26 cellular contexts compared by ENCODE assay signal in genomic region chr6:7034055-7034454, GRCh38.
"Had no signal": no experiment of that assay in that cellular context is flagged by ENCODE, and none has a peak within 500 bp of the region (broad histone marks: within the 10 kb centered on the region; RNA-seq: fewer than 3 reads in every experiment).

No MANE protein-coding gene starts in this region.

- H3K9ac ChIP-seq: neural progenitor cell had no signal

- H3K27me3 Mint-ChIP-seq: naive B cell; stimulated activated naive CD8-positive, alpha-beta T cell treated with anti-CD3 and anti-CD28 coated beads, Interleukin-15, Interleukin-2, amounts not matched to agents 100 ng/mL and 50 ng/mL, for 24 hours had no signal

- H3K4me1 ChIP-seq: left ventricle myocardium inferior, neural progenitor cell, tibial artery, upper lobe of right lung had no signal

- H3K36me3 ChIP-seq: left ventricle myocardium inferior, neural progenitor cell, neutrophil, ovary, suprapubic skin, thoracic aorta, tibial artery, upper lobe of right lung had no signal

- H3K4me3 ChIP-seq: hepatocyte, left ventricle myocardium inferior, lung, neural progenitor cell, ovary, skin epidermis, suprapubic skin, thoracic aorta, tibial artery, upper lobe of right lung had no signal

- H3K27ac Mint-ChIP-seq: mesothelial cell of epicardium; natural killer cell; neural progenitor cell; progenitor cell of endocrine pancreas; stimulated activated effector memory CD8-positive, alpha-beta T cell treated with anti-CD3 and anti-CD28 coated beads, Interleukin-12 subunit alpha, Interleukin-12 subunit beta, amount 100 ng/mL, for 72 hours; stimulated activated naive CD8-positive, alpha-beta T cell treated with anti-CD3 and anti-CD28 coated beads, Interleukin-15, Interleukin-2, amounts not matched to agents 100 ng/mL and 50 ng/mL, for 24 hours had no signal

- H3K9me3 ChIP-seq: left ventricle myocardium inferior, neutrophil, ovary, suprapubic skin, thoracic aorta, tibial artery, upper lobe of right lung had no signal

- H2AFZ ChIP-seq: hepatocyte, neural progenitor cell had no signal

- H3K79me2 ChIP-seq: hepatocyte had no signal

- H3K27ac ChIP-seq: hepatocyte, left ventricle myocardium inferior, neural progenitor cell, neutrophil, ovary, skin epidermis, suprapubic skin, thoracic aorta, tibial artery, upper lobe of right lung had no signal

- H3K27me3 ChIP-seq: hepatocyte, neural progenitor cell, neutrophil, ovary, suprapubic skin had no signal

- DNase-seq: islet precursor cell; left ventricle myocardium inferior; mesendoderm; naive B cell; natural killer cell; nephron progenitor cell; occipital lobe; ovary; retina; right cardiac atrium; stimulated activated CD4-positive, alpha-beta T cell treated with anti-CD3 and anti-CD28 coated beads, Interleukin-4, amount 100 ng/mL, for 24 hours; stimulated activated naive CD4-positive, alpha-beta T cell; tibial artery; trophoblast cell; upper lobe of right lung had no signal

- H3K4me2 ChIP-seq: hepatocyte, neural progenitor cell had no signal

- H3K4me1 Mint-ChIP-seq: mesothelial cell of epicardium; natural killer cell; neural progenitor cell; stimulated activated effector memory CD8-positive, alpha-beta T cell treated with anti-CD3 and anti-CD28 coated beads, Interleukin-12 subunit alpha, Interleukin-12 subunit beta, amount 100 ng/mL, for 72 hours had no signal

- H3K36me3 Mint-ChIP-seq: mesothelial cell of epicardium; naive B cell; natural killer cell; neural progenitor cell; stimulated activated effector memory CD8-positive, alpha-beta T cell treated with anti-CD3 and anti-CD28 coated beads, Interleukin-12 subunit alpha, Interleukin-12 subunit beta, amount 100 ng/mL, for 72 hours had no signal

- H3K4me3 Mint-ChIP-seq: mesothelial cell of epicardium; naive B cell; natural killer cell; nephron progenitor cell; neural progenitor cell; stimulated activated effector memory CD8-positive, alpha-beta T cell treated with anti-CD3 and anti-CD28 coated beads, Interleukin-12 subunit alpha, Interleukin-12 subunit beta, amount 100 ng/mL, for 72 hours; stimulated activated naive CD8-positive, alpha-beta T cell treated with anti-CD3 and anti-CD28 coated beads, Interleukin-15, Interleukin-2, amounts not matched to agents 100 ng/mL and 50 ng/mL, for 24 hours had no signal

- H3K9me3 Mint-ChIP-seq: natural killer cell; neural progenitor cell; stimulated activated effector memory CD8-positive, alpha-beta T cell treated with anti-CD3 and anti-CD28 coated beads, Interleukin-12 subunit alpha, Interleukin-12 subunit beta, amount 100 ng/mL, for 72 hours; stimulated activated naive CD8-positive, alpha-beta T cell treated with anti-CD3 and anti-CD28 coated beads, Interleukin-15, Interleukin-2, amounts not matched to agents 100 ng/mL and 50 ng/mL, for 24 hours had no signal
